In the genomic region with DNA sequence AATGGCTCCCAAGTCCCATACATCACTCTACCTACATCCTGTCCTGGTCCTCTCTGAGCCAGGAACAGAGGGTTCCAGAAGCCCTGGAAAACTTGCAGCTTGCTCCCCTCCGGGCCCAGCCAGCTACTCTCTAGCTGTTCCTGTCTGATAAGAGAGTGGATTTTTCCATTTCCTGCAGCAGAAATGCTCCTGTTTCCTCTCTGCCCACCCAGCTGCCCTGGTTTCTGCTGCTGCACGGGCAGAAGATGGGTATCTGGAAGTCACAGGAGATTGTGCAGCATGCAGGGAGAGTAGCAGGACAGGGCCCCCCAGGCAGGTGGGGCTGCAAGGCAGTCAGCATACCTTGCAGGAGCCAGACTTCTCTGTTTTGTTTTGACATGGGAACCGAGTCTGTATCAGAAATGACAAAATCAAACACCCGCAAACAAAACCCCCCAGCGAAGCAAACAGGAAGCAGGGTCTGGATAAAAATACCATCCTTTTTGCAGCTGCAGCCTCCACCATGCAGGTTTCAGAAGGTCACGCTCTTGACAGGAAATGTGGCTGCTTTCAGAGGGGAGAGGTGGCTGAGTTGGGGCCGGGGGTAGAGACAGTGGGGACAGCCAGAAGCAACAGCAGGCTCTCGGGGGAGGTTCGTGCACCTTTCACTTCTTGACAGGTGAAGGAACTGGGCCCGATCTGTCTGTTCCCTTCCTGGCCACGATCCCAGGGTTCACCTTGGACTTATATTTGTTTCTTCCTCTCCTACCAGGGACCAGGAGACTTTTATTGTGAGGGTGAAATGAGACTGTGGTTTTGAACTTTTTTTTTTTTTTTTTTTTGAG, we compare ENCODE assay signal across 9 cellular contexts. TPM values are rescaled to one million over a fixed set of nuclear protein-coding genes. Genes with fewer than 3 reads are reported as not detected.
DNase-seq lines count a peak whose midpoint lies in the region; ATAC-seq and TF ChIP-seq lines count a peak whose summit lies in the region.
"Had no signal": no experiment of that assay in that cellular context is flagged by ENCODE, and none has a peak within 500 bp of the region (broad histone marks: within the 10 kb centered on the region; RNA-seq: fewer than 3 reads in every experiment).

No MANE protein-coding gene starts in this region.

- H3K27me3 ChIP-seq in spleen (replicated peaks in 1 of 7), result no peaks in the 10 kb centered on the region

- peaks cover 63 to 100% (median 98%) of the 10 kb centered on the region in 6 donors for H3K4me1 ChIP-seq in spleen

- TF ChIP-seq POLR2A in spleen (IDR thresholded peaks at IDR 0.05), result no peak

- ATAC-seq in HG02981 (IDR thresholded peaks at IDR 0.05; ENCODE audit: unreplicated experiment), result peak; percentile 48
- peak; percentile 62 for ATAC-seq in central memory CD8-positive, alpha-beta T cell (replicated peaks; ENCODE audit: extremely low read depth, poor library complexity, severe bottlenecking)

- H3K36me3 ChIP-seq in spleen, result no peaks in the 10 kb centered on the region

- H3K27ac Mint-ChIP-seq in central memory CD8-positive, alpha-beta T cell (ENCODE audit: low read depth), result peak overlapping the region; percentile 100

- H3K4me3 ChIP-seq in spleen, result peak overlapping the region in 7 of 8 donors; percentile 0 to 58 (median 19)

- H3K4me3 Mint-ChIP-seq in central memory CD8-positive, alpha-beta T cell, result peak overlapping the region; percentile 82

- H3K27me3 Mint-ChIP-seq in central memory CD8-positive, alpha-beta T cell, result no peaks in the 10 kb centered on the region

- peak; percentile 65 for DNase-seq in DMS 273 (lab: John Stamatoyannopoulos, UW; ENCODE audit: unreplicated experiment)
- no peak for DNase-seq in DMS 273 treated with DMSO at 0.1 percent for 48 hours (lab: John Stamatoyannopoulos, UW)
- peak; percentile 49 for DNase-seq in T follicular helper cell (ENCODE audit: low read depth)
- DNase-seq in central memory CD8-positive, alpha-beta T cell (ENCODE audit: low spot score in 2 of 2), result peak; percentile 65 to 89
- peak; percentile 91 for DNase-seq in spleen
- no peak for DNase-seq in retina
- no peak for DNase-seq in NCI-H2081 (lab: John Stamatoyannopoulos, UW)

- no peaks in the 10 kb centered on the region for H3K9me3 Mint-ChIP-seq in central memory CD8-positive, alpha-beta T cell

- H3K36me3 Mint-ChIP-seq in central memory CD8-positive, alpha-beta T cell (ENCODE audit: insufficient read depth), result peaks cover 53% of the 10 kb centered on the region

- no peaks in the 10 kb centered on the region for H3K9me3 ChIP-seq in spleen

- no peak for TF ChIP-seq CTCF in spleen (IDR thresholded peaks at IDR 0.05 in 8 of 11, conservative IDR thresholded peaks at IDR 0.05 in 3 of 11)

- intact Hi-C loops in spleen (cut with DNase I; ENCODE audit: low total_unique reads), result loop anchor here (10.0 kb wide), 1 partner anchor 71 kb away; the partner anchor contains the start of gene PPP1R16B

- H3K4me1 Mint-ChIP-seq in central memory CD8-positive, alpha-beta T cell, result peaks cover 94% of the 10 kb centered on the region

- WGBS in spleen, 5 donors, result 2 to 4% (median 3%) methylated on average over 11 of the region's 11 CpGs

- peak overlapping the region; percentile 72 to 93 (median 87) for H3K27ac ChIP-seq in spleen
- H3K27ac ChIP-seq: 22Rv1 had no signal

RNA-seq across cellular contexts. Expression of gene FAM83D, which starts 50.8 kb away (rescaled TPM):
- 1 to 10 TPM in 5 of 7 donors, under 1 TPM in 2; 0.46 to 3.0 (median 1.5) TPM for total RNA-seq in spleen
- 1 to 10 TPM in 2 of 3 donors, under 1 TPM in 1; 0.76 to 1.2 (median 1.2) TPM for polyA plus RNA-seq in spleen

Comparison
In these comparisons a context has a peak if more than half of its experiments do, and no peak if none do; other contexts are left out.
1. DNase-seq: peak in DMS 273 (single experiment), T follicular helper cell (single experiment), central memory CD8-positive, alpha-beta T cell (2 of 2) and spleen (single experiment); none in DMS 273 treated with DMSO at 0.1 percent for 48 hours (single experiment), retina (single experiment) and NCI-H2081 (0 of 2).